In genomic region chr12:57488397-57489156, GRCh38 we compare ENCODE assay signal across 7 cellular contexts. TPM values are rescaled to one million over a fixed set of nuclear protein-coding genes. Genes with fewer than 3 reads are reported as not detected.
A peak's percentile ranks its signal among the peaks of the same experiment; 100 is the strongest.
DNase-seq lines count a peak whose midpoint lies in the region; ATAC-seq and TF ChIP-seq lines count a peak whose summit lies in the region.

No MANE protein-coding gene starts in this region.

- H3K9me2 ChIP-seq in GM23248 (ENCODE audit: insufficient read depth): no peaks in the 10 kb centered on the region

- H3K27me3 ChIP-seq in GM23248 (replicated peaks; ENCODE audit: insufficient read depth) (no peaks in the 10 kb centered on the region), RWPE2 (ENCODE audit: insufficient read depth, poor library complexity, severe bottlenecking) (no peaks in the 10 kb centered on the region), rectal smooth muscle tissue (ENCODE audit: control insufficient read depth, insufficient read depth, low read length) (no peaks in the 10 kb centered on the region)

- peak overlapping the region; percentile 96 for H3K4me2 ChIP-seq in GM23248 (ENCODE audit: unreplicated experiment)

- H3K36me3 ChIP-seq in GM23248 (ENCODE audit: low read depth) (peaks cover 36% of the 10 kb centered on the region), RWPE2 (ENCODE audit: low read depth) (peaks cover 48% of the 10 kb centered on the region), rectal smooth muscle tissue (ENCODE audit: control insufficient read depth, insufficient read depth, low read length) (peaks cover 8% of the 10 kb centered on the region)

- H3F3A ChIP-seq in GM23248 (ENCODE audit: insufficient read depth): peaks cover 5% of the 10 kb centered on the region; the same call in 1 of the 2 replicates

- H3K9ac ChIP-seq in GM23248 (peak overlapping the region; percentile 89), rectal smooth muscle tissue (ENCODE audit: low read length) (peak overlapping the region; percentile 97)

- 30 to 33% methylated on average over 10 to 11 of the region's 11 CpGs for WGBS in GM23248 (ENCODE audit: low coverage in 1 of 2, low lambda C conversion rate in 2 of 2, missing lambda C conversion rate in 2 of 2), 2 experiments

- TF ChIP-seq CTCF in RWPE2 (IDR thresholded peaks at IDR 0.05; ENCODE audit: poor library complexity, severe bottlenecking) (no peak), fibroblast of mammary gland (conservative IDR thresholded peaks at IDR 0.05; ENCODE audit: control insufficient read depth, insufficient read depth, low read depth, low read length) (no peak)

- H3K9me3 ChIP-seq in GM23248 (ENCODE audit: low read depth) (no peaks in the 10 kb centered on the region), RWPE2 (ENCODE audit: severe bottlenecking) (no peaks in the 10 kb centered on the region)

- no peaks in the 10 kb centered on the region for H4K20me1 ChIP-seq in GM23248 (ENCODE audit: insufficient read depth)

- DNase-seq in GM23248: peak; percentile 38
- DNase-seq in RWPE2 (ENCODE audit: low spot score): no peak
- peak; percentile 18 for DNase-seq in fibroblast of mammary gland (ENCODE audit: low read depth)
- DNase-seq in SW 1271 (lab: John Stamatoyannopoulos, UW): no peak
- no peak for DNase-seq in globus pallidus (ENCODE audit: low spot score)
- no peak for DNase-seq in NCI-H748 (lab: John Stamatoyannopoulos, UW; ENCODE audit: unreplicated experiment)

- H3K27ac ChIP-seq in GM23248 (peak overlapping the region; percentile 48), RWPE2 (ENCODE audit: poor library complexity, severe bottlenecking) (peak overlapping the region; percentile 35), rectal smooth muscle tissue (ENCODE audit: low read depth, low read length) (peak overlapping the region; percentile 78)

- in situ Hi-C loops in GM23248 (cut with MboI): no loop called here

- H3K79me2 ChIP-seq in GM23248 (ENCODE audit: insufficient read depth): peaks cover 49% of the 10 kb centered on the region

- H3K4me1 ChIP-seq in GM23248 (ENCODE audit: insufficient read depth) (peaks cover 5% of the 10 kb centered on the region), RWPE2 (ENCODE audit: insufficient read depth, poor library complexity, severe bottlenecking) (peaks cover 5% of the 10 kb centered on the region), rectal smooth muscle tissue (ENCODE audit: control insufficient read depth, insufficient read depth, low read length) (peaks cover 4% of the 10 kb centered on the region)

- peak overlapping the region; percentile 81 for H2AFZ ChIP-seq in GM23248

- ATAC-seq in RWPE2 (ENCODE audit: low read depth): no peak

- H3K4me3 ChIP-seq in GM23248 (peak overlapping the region; percentile 97), RWPE2 (ENCODE audit: severe bottlenecking) (peak overlapping the region; percentile 87), fibroblast of mammary gland (ENCODE audit: control insufficient read depth, low read depth, low read length) (peak overlapping the region; percentile 99), rectal smooth muscle tissue (ENCODE audit: low read length) (peak overlapping the region; percentile 99)

RNA-seq across cellular contexts. Expression of gene MARS1, which starts 0.7 kb away (rescaled TPM):
- total RNA-seq in GM23248 (2014; rRNA removed; shearing (Covaris generic)): 184 and 198 TPM in 2 replicates
- polyA plus RNA-seq in GM23248 (2016; fragmentation: Nextera tagmentation; extraction: Ambion mirVana): 264 and 272 TPM in 2 replicates

RNA-seq across cellular contexts. Expression of gene ARHGAP9, which starts 8.9 kb away (rescaled TPM):
- 0.11 TPM in 1 of 2 replicates, not detected in the other for total RNA-seq in GM23248 (2014; rRNA removed; shearing (Covaris generic))
- polyA plus RNA-seq in GM23248 (2016; fragmentation: Nextera tagmentation; extraction: Ambion mirVana): 0.48 and 0.61 TPM in 2 replicates

RNA-seq across cellular contexts. Expression of gene GLI1, which starts 29.0 kb away (rescaled TPM):
- 0.63 and 1.8 TPM in 2 replicates for total RNA-seq in GM23248 (2014; rRNA removed; shearing (Covaris generic))
- 0.89 and 1.0 TPM in 2 replicates for polyA plus RNA-seq in GM23248 (2016; fragmentation: Nextera tagmentation; extraction: Ambion mirVana)

RNA-seq across cellular contexts. Expression of gene DDIT3, which starts 31.7 kb away (rescaled TPM):
- total RNA-seq in GM23248 (2014; rRNA removed; shearing (Covaris generic)): 13.2 and 14.7 TPM in 2 replicates
- 36.6 and 42.5 TPM in 2 replicates for polyA plus RNA-seq in GM23248 (2016; fragmentation: Nextera tagmentation; extraction: Ambion mirVana)

RNA-seq across cellular contexts. Expression of gene INHBE, which starts 33.5 kb away (rescaled TPM):
- 0.65 and 0.76 TPM in 2 replicates for total RNA-seq in GM23248 (2014; rRNA removed; shearing (Covaris generic))
- polyA plus RNA-seq in GM23248 (2016; fragmentation: Nextera tagmentation; extraction: Ambion mirVana): 0.23 and 0.24 TPM in 2 replicates

Comparison
In these comparisons a context has a peak if more than half of its experiments do, and no peak if none do; other contexts are left out.
1. DNase-seq: peak in GM23248 (single experiment) and fibroblast of mammary gland (single experiment); none in RWPE2 (single experiment), SW 1271 (0 of 2), globus pallidus (single experiment) and NCI-H748 (single experiment).
2. Peak in every context shown above with its lines, with median percentiles within 50 percentile points of each other: H3K27ac ChIP-seq and H3K4me3 ChIP-seq.